14 cellular contexts compared by ENCODE assay signal in genomic region chr17:78958556-78959191, GRCh38. TPM values are rescaled to one million over a fixed set of nuclear protein-coding genes. Genes with fewer than 3 reads are reported as not detected.
DNase-seq lines count a peak whose midpoint lies in the region; FAIRE-seq and TF ChIP-seq lines count a peak whose summit lies in the region.
"Had no signal": no experiment of that assay in that cellular context is flagged by ENCODE, and none has a peak within 500 bp of the region (broad histone marks: within the 10 kb centered on the region; RNA-seq: fewer than 3 reads in every experiment).

No MANE protein-coding gene starts in this region.

- no peaks in the 10 kb centered on the region for H3K9me1 ChIP-seq in endothelial cell of umbilical vein (replicated peaks; ENCODE audit: control insufficient read depth, extremely low read depth, insufficient read depth, low read length)

- dilution Hi-C loops in endothelial cell of umbilical vein (cut with MboI; ENCODE audit: extremely low pct_ligation_motif_present, low sequenced_read_pairs) = no loop called here

- H3K4me2 ChIP-seq in PC-9 = peak overlapping the region; percentile 72
- no peak overlapping the region for H3K4me2 ChIP-seq in endothelial cell of umbilical vein (ENCODE audit: insufficient read depth, low read length)
- H3K4me2 ChIP-seq in osteoblast (ENCODE audit: insufficient read depth, low read length) = no peak overlapping the region
- H3K4me2 ChIP-seq in MM.1S (ENCODE audit: low read depth, low read length) = no peak overlapping the region

- peaks cover 66% of the 10 kb centered on the region for H3K4me1 ChIP-seq in PC-9 (replicated peaks; ENCODE audit: insufficient read depth)
- no peaks in the 10 kb centered on the region for H3K4me1 ChIP-seq in endothelial cell of umbilical vein (ENCODE audit: control insufficient read depth, extremely low read depth, insufficient read depth, low read length)
- H3K4me1 ChIP-seq in osteoblast (ENCODE audit: insufficient read depth, low read length) = peaks cover 16% of the 10 kb centered on the region
- H3K4me1 ChIP-seq in tibial artery = peaks cover 0 to 4% (median 0%) of the 10 kb centered on the region in 4 donors
- no peaks in the 10 kb centered on the region for H3K4me1 ChIP-seq in MM.1S (ENCODE audit: low read length)

- H3K27me3 ChIP-seq in PC-9 (ENCODE audit: insufficient read depth, low read depth) (no peaks in the 10 kb centered on the region), endothelial cell of umbilical vein (ENCODE audit: control insufficient read depth in 2 of 2, insufficient read depth in 2 of 2, low read length in 2 of 2) (no peaks in the 10 kb centered on the region), osteoblast (ENCODE audit: insufficient read depth, low read length) (no peaks in the 10 kb centered on the region), tibial artery (peaks cover 0 to 7% of the 10 kb centered on the region in 2 donors), MM.1S (replicated peaks; ENCODE audit: insufficient read depth, low read length) (peaks cover 33% of the 10 kb centered on the region)

- DNase-seq in EH (ENCODE audit: low read depth) = peak; percentile 21
- DNase-seq in PC-9 = peak; percentile 61 to 85
- DNase-seq in endothelial cell of umbilical vein (ENCODE audit: low read depth, low spot score) = no peak
- DNase-seq in osteoblast (ENCODE audit: insufficient read length, low spot score, missing footprints) = peak; percentile 91
- no peak for DNase-seq in tibial artery
- no peak for DNase-seq in MM.1S
- no peak for DNase-seq in H4 (ENCODE audit: low spot score)
- DNase-seq in NCI-H2171 (lab: John Stamatoyannopoulos, UW) = no peak
- DNase-seq: anterior cingulate cortex; MV-4-11; NCI-H2227 treated with DMSO at 0.1 percent for 48 hours; NK-92 treated with Interleukin-12 subunit alpha and Interleukin-12 subunit beta, amount 100 ng/mL, for 24 hours; stimulated activated naive B cell treated with anti-CD40 and anti-IgM and Interleukin-4, amounts not matched to agents 10 μg/mL and 1 μg/mL and 100 μg/mL, for 72 hours had no signal

- no peaks in the 10 kb centered on the region for H3K79me2 ChIP-seq in PC-9 (ENCODE audit: low read depth)
- H3K79me2 ChIP-seq in endothelial cell of umbilical vein (ENCODE audit: control insufficient read depth, insufficient read depth, low read length) = no peaks in the 10 kb centered on the region
- no peaks in the 10 kb centered on the region for H3K79me2 ChIP-seq in osteoblast (ENCODE audit: insufficient read depth, low read length)
- no peaks in the 10 kb centered on the region for H3K79me2 ChIP-seq in MM.1S (ENCODE audit: low read length)

- H3K9ac ChIP-seq in endothelial cell of umbilical vein (replicated peaks; ENCODE audit: extremely low read depth, insufficient read depth, low read length) (no peak overlapping the region), MM.1S (ENCODE audit: low read length) (no peak overlapping the region)

- no peaks in the 10 kb centered on the region for H3K9me2 ChIP-seq in PC-9 (ENCODE audit: insufficient read depth)
- H3K9me2 ChIP-seq in MM.1S (replicated peaks; ENCODE audit: insufficient read depth, low read length) = no peaks in the 10 kb centered on the region

- CTCF ChIA-PET in PC-9 (lab: Charles Lee) (interaction anchor here (0.5 to 0.6 kb wide), 2 partner anchors 93 to 1228 kb away, joined by 5 to 7 read pairs; no protein-coding TSS in a partner anchor), endothelial cell of umbilical vein (lab: Charles Lee) (interaction anchor here (1.5 to 3.0 kb wide), 3 partner anchors 13 to 92 kb away, joined by 5 to 10 read pairs (median 5); no protein-coding TSS in a partner anchor)

- no peaks in the 10 kb centered on the region for H4K20me1 ChIP-seq in PC-9 (ENCODE audit: insufficient read depth)
- no peaks in the 10 kb centered on the region for H4K20me1 ChIP-seq in endothelial cell of umbilical vein (replicated peaks; ENCODE audit: control insufficient read depth, extremely low read depth, insufficient read depth, low read length)
- no peaks in the 10 kb centered on the region for H4K20me1 ChIP-seq in osteoblast (ENCODE audit: insufficient read depth, low read length)
- H4K20me1 ChIP-seq in MM.1S (ENCODE audit: insufficient read depth, low read length) = no peaks in the 10 kb centered on the region

- H3F3A ChIP-seq in PC-9 (ENCODE audit: insufficient read depth, low read depth) = peaks cover 21% of the 10 kb centered on the region; the same call in 1 of the 2 replicates
- H3F3A ChIP-seq in MM.1S (ENCODE audit: insufficient read depth, low read length) = no peaks in the 10 kb centered on the region

- BruUV-seq in PC-9 (replicated peaks; lab: Mats Ljungman, UMichigan) (no TSS peak), endothelial cell of umbilical vein (replicated peaks; lab: Mats Ljungman, UMichigan) (no TSS peak)

- intact Hi-C loops in PC-9 (cut with micrococcal nuclease; ENCODE audit: unreplicated experiment) = loop anchor here (5.0 kb wide), 1 partner anchor 36 kb away; no protein-coding TSS in a partner anchor
- intact Hi-C loops in endothelial cell of umbilical vein (cut with micrococcal nuclease) = no loop called here
- intact Hi-C loops in tibial artery (cut with DNase I; ENCODE audit: low total_unique reads) = loop anchor here (5.0 kb wide), 1 partner anchor 56 kb away; the partner anchor contains the start of gene CEP295NL

- TF ChIP-seq POLR2A in endothelial cell of umbilical vein (IDR thresholded peaks at IDR 0.05; ENCODE audit: low read depth, low read length) = no peak

- peak overlapping the region; percentile 69; the same call in 1 of the 2 replicates for H2AFZ ChIP-seq in PC-9
- no peak overlapping the region for H2AFZ ChIP-seq in endothelial cell of umbilical vein (ENCODE audit: low read depth, low read length)
- no peak overlapping the region for H2AFZ ChIP-seq in osteoblast (ENCODE audit: low read length)
- no peak overlapping the region for H2AFZ ChIP-seq in MM.1S (ENCODE audit: low read length)

- H3K36me3 ChIP-seq in PC-9 (ENCODE audit: low read depth) (no peaks in the 10 kb centered on the region), endothelial cell of umbilical vein (ENCODE audit: control insufficient read depth in 2 of 2, extremely low read depth in 1 of 2, insufficient read depth in 2 of 2, low read length in 2 of 2) (no peaks in the 10 kb centered on the region), osteoblast (ENCODE audit: insufficient read depth, low read length) (no peaks in the 10 kb centered on the region), tibial artery (no peaks in the 10 kb centered on the region), MM.1S (replicated peaks; ENCODE audit: insufficient read depth, low read length) (no peaks in the 10 kb centered on the region)

- H3K27ac ChIP-seq in PC-9 (peak overlapping the region; percentile 73), endothelial cell of umbilical vein (ENCODE audit: insufficient read depth, low read depth, low read length) (no peak overlapping the region), osteoblast (ENCODE audit: low read depth, low read length) (no peak overlapping the region), tibial artery (no peak overlapping the region), MM.1S (ENCODE audit: low read length) (no peak overlapping the region)

- no peaks in the 10 kb centered on the region for H3K9me3 ChIP-seq in PC-9 (ENCODE audit: insufficient read depth, low read depth)
- H3K9me3 ChIP-seq in endothelial cell of umbilical vein (replicated peaks; ENCODE audit: control insufficient read depth, insufficient read depth, low read length) = no peaks in the 10 kb centered on the region
- H3K9me3 ChIP-seq in osteoblast (ENCODE audit: low read depth, low read length) = no peaks in the 10 kb centered on the region
- H3K9me3 ChIP-seq in tibial artery = no peaks in the 10 kb centered on the region
- no peaks in the 10 kb centered on the region for H3K9me3 ChIP-seq in MM.1S (replicated peaks; ENCODE audit: insufficient read depth, low read length)

- POLR2A ChIA-PET in PC-9 (lab: Charles Lee; ENCODE audit: unreplicated experiment) = interaction anchor here (0.6 to 0.7 kb wide), 2 partner anchors 12 to 95 kb away, joined by 3 read pairs; no protein-coding TSS in a partner anchor
- POLR2A ChIA-PET in endothelial cell of umbilical vein (lab: Charles Lee) = no interaction called here

- FAIRE-seq in endothelial cell of umbilical vein (lab: Jason Lieb, UNC) = peak; percentile 48

- TF ChIP-seq CTCF in PC-9 (conservative IDR thresholded peaks at IDR 0.05) (no peak), endothelial cell of umbilical vein (IDR thresholded peaks at IDR 0.05; ENCODE audit: extremely low read depth in 1 of 2, insufficient read depth in 1 of 2, low read depth in 1 of 2, low read length in 2 of 2) (no peak), osteoblast (IDR thresholded peaks at IDR 0.05; ENCODE audit: extremely low read depth, low read depth, low read length) (no peak), tibial artery (IDR thresholded peaks at IDR 0.05) (no peak), MM.1S (IDR thresholded peaks at IDR 0.05; ENCODE audit: low read length) (no peak)

- no peak overlapping the region for H3K4me3 ChIP-seq in PC-9
- no peak overlapping the region for H3K4me3 ChIP-seq in endothelial cell of umbilical vein (replicated peaks in 1 of 3; ENCODE audit: insufficient read depth in 1 of 3, low read depth in 1 of 3, low read length in 3 of 3)
- no peak overlapping the region for H3K4me3 ChIP-seq in osteoblast (ENCODE audit: insufficient read depth, low read length)
- no peak overlapping the region for H3K4me3 ChIP-seq in tibial artery
- H3K4me3 ChIP-seq in MM.1S (ENCODE audit: low read length) = no peak overlapping the region

RNA-seq across cellular contexts. Expression of gene LGALS3BP, which starts 21.0 kb away (rescaled TPM):
- 507 and 685 TPM in 2 replicates for total RNA-seq in PC-9 (2021)
- 0.76 and 1.3 TPM in 2 replicates for total RNA-seq in endothelial cell of umbilical vein
- 0.77 and 1.3 TPM in 2 replicates for polyA plus RNA-seq in endothelial cell of umbilical vein
- 0.41 and 0.48 TPM in 2 replicates for polyA plus RNA-seq in endothelial cell of umbilical vein (2011; cell fraction: cytosol; rRNA removed)
- polyA plus RNA-seq in endothelial cell of umbilical vein (2011; cell fraction: nucleus; rRNA removed) = 2.1 and 2.2 TPM in 2 replicates
- polyA plus RNA-seq in endothelial cell of umbilical vein (2012) = 0.83 and 1.7 TPM in 2 replicates
- polyA minus RNA-seq in endothelial cell of umbilical vein = 0.28 and 1.6 TPM in 2 replicates
- 171 TPM for polyA minus RNA-seq in endothelial cell of umbilical vein (2011; cell fraction: cytosol; rRNA and poly(A)+ RNA removed)
- polyA minus RNA-seq in endothelial cell of umbilical vein (2011; cell fraction: nucleus; rRNA and poly(A)+ RNA removed) = 0.19 and 1.2 TPM in 2 replicates
- 388 and 457 TPM in 2 replicates for total RNA-seq in osteoblast
- 742 and 897 TPM in 2 replicates for total RNA-seq in H4 (2014; rRNA removed; shearing (Covaris generic))

RNA-seq across cellular contexts. Expression of gene TIMP2, which starts 33.5 kb away (rescaled TPM):
- total RNA-seq in PC-9 (2021) (90.5 and 114 TPM in 2 replicates), endothelial cell of umbilical vein (280 and 318 TPM in 2 replicates), osteoblast (164 and 171 TPM in 2 replicates)
- 115 and 138 TPM in 2 replicates for polyA plus RNA-seq in endothelial cell of umbilical vein
- 179 and 210 TPM in 2 replicates for polyA plus RNA-seq in endothelial cell of umbilical vein (2011; cell fraction: cytosol; rRNA removed)
- polyA plus RNA-seq in endothelial cell of umbilical vein (2011; cell fraction: nucleus; rRNA removed) = 89.1 and 95.1 TPM in 2 replicates
- polyA plus RNA-seq in endothelial cell of umbilical vein (2012) = 330 and 543 TPM in 2 replicates
- 124 and 137 TPM in 2 replicates for polyA minus RNA-seq in endothelial cell of umbilical vein
- 27.8 TPM for polyA minus RNA-seq in endothelial cell of umbilical vein (2011; cell fraction: cytosol; rRNA and poly(A)+ RNA removed)
- polyA minus RNA-seq in endothelial cell of umbilical vein (2011; cell fraction: nucleus; rRNA and poly(A)+ RNA removed) = 35.3 and 36.4 TPM in 2 replicates
- total RNA-seq in H4 (2014; rRNA removed; shearing (Covaris generic)) = 59.0 and 73.3 TPM in 2 replicates

RNA-seq across cellular contexts. Expression of gene CANT1, which starts 50.9 kb away (rescaled TPM):
- total RNA-seq in PC-9 (2021) = 116 and 183 TPM in 2 replicates
- total RNA-seq in endothelial cell of umbilical vein = 76.4 and 93.6 TPM in 2 replicates
- polyA plus RNA-seq in endothelial cell of umbilical vein = 85.0 and 95.4 TPM in 2 replicates
- 59.3 and 68.6 TPM in 2 replicates for polyA plus RNA-seq in endothelial cell of umbilical vein (2011; cell fraction: cytosol; rRNA removed)
- polyA plus RNA-seq in endothelial cell of umbilical vein (2011; cell fraction: nucleus; rRNA removed) = 45.2 and 48.6 TPM in 2 replicates
- 72.2 and 72.9 TPM in 2 replicates for polyA plus RNA-seq in endothelial cell of umbilical vein (2012)
- 78.7 and 93.9 TPM in 2 replicates for polyA minus RNA-seq in endothelial cell of umbilical vein
- polyA minus RNA-seq in endothelial cell of umbilical vein (2011; cell fraction: cytosol; rRNA and poly(A)+ RNA removed) = 25.1 TPM
- 29.4 and 42.9 TPM in 2 replicates for polyA minus RNA-seq in endothelial cell of umbilical vein (2011; cell fraction: nucleus; rRNA and poly(A)+ RNA removed)
- total RNA-seq in osteoblast = 49.2 and 51.3 TPM in 2 replicates
- 56.9 and 59.0 TPM in 2 replicates for total RNA-seq in H4 (2014; rRNA removed; shearing (Covaris generic))

RNA-seq across cellular contexts. Expression of gene CEP295NL, which starts 55.7 kb away (rescaled TPM):
- total RNA-seq in PC-9 (2021) (3.5 and 3.6 TPM in 2 replicates), endothelial cell of umbilical vein (3.6 and 8.3 TPM in 2 replicates), osteoblast (2.5 and 5.3 TPM in 2 replicates)
- polyA plus RNA-seq in endothelial cell of umbilical vein = 0.10 and 0.13 TPM in 2 replicates
- polyA plus RNA-seq in endothelial cell of umbilical vein (2011; cell fraction: cytosol; rRNA removed) = 0.04 and 0.06 TPM in 2 replicates
- polyA plus RNA-seq in endothelial cell of umbilical vein (2011; cell fraction: nucleus; rRNA removed) = 2.2 and 2.6 TPM in 2 replicates
- polyA plus RNA-seq in endothelial cell of umbilical vein (2012) = 0.38 and 0.40 TPM in 2 replicates
- 2.8 and 4.8 TPM in 2 replicates for polyA minus RNA-seq in endothelial cell of umbilical vein
- not detected for polyA minus RNA-seq in endothelial cell of umbilical vein (2011; cell fraction: cytosol; rRNA and poly(A)+ RNA removed)
- 5.3 and 16.9 TPM in 2 replicates for polyA minus RNA-seq in endothelial cell of umbilical vein (2011; cell fraction: nucleus; rRNA and poly(A)+ RNA removed)
- not detected in 2 replicates for total RNA-seq in H4 (2014; rRNA removed; shearing (Covaris generic))
- total RNA-seq: activated T-helper 17 cell treated with anti-CD3 and anti-CD28 coated beads, Interleukin-2, amount 50 U/mL, for 72 hours had no signal

Comparison
In these comparisons a context has a peak if more than half of its experiments do, and no peak if none do; other contexts are left out.
1. DNase-seq: peak in EH (single experiment), PC-9 (2 of 2) and osteoblast (single experiment); none in endothelial cell of umbilical vein (single experiment), tibial artery (0 of 2), MM.1S (single experiment), H4 (single experiment) and NCI-H2171 (single experiment).
2. RNA of gene LGALS3BP, which starts 21.0 kb away (total RNA-seq): 742 to 897 TPM in H4, 507 to 685 TPM in PC-9 and 388 to 457 TPM in osteoblast; 0.76 to 1.3 TPM in endothelial cell of umbilical vein; every median in the first group is over 100 times any median in the second.